24 cellular contexts compared by ENCODE assay signal in genomic region chr1:243447844-243448243, GRCh38.
A peak's percentile ranks its signal among the peaks of the same experiment; 100 is the strongest.
DNase-seq lines count a peak whose midpoint lies in the region; FAIRE-seq and TF ChIP-seq lines count a peak whose summit lies in the region.
"Had no signal": no experiment of that assay in that cellular context is flagged by ENCODE, and none has a peak within 500 bp of the region (broad histone marks: within the 10 kb centered on the region; RNA-seq: fewer than 3 reads in every experiment).

No MANE protein-coding gene starts in this region.

- no peak for TF ChIP-seq CTCF in bronchial epithelial cell (IDR thresholded peaks at IDR 0.05; ENCODE audit: insufficient read depth, low read length, severe bottlenecking)
- no peak for TF ChIP-seq CTCF in osteoblast (IDR thresholded peaks at IDR 0.05; ENCODE audit: extremely low read depth, low read depth, low read length)

- DNase-seq in activated CD4-positive, alpha-beta T cell treated with anti-CD3 and anti-CD28 coated beads, Interleukin-2, amount 10 ng/mL, durations not matched to agents 24 days and 14 days: peak; percentile 58
- no peak for DNase-seq in activated CD4-positive, alpha-beta T cell treated with anti-CD3 and anti-CD28 coated beads for 4 hours
- DNase-seq in bronchial epithelial cell (ENCODE audit: low read depth) (peak; percentile 13), osteoblast (ENCODE audit: insufficient read length, low spot score, missing footprints) (peak; percentile 15), foreskin melanocyte (no peak), urothelium cell line (ENCODE audit: low spot score) (no peak), NCI-H69 (lab: John Stamatoyannopoulos, UW) (no peak)
- DNase-seq: activated CD4-positive, alpha-beta T cell treated with anti-CD3 and anti-CD28 coated beads, Interleukin-2, amount 50 U/mL, for 1 hour; AML-193; central memory CD4-positive, alpha-beta T cell; endodermal cell; islet precursor cell; NCI-H1694; NCI-H510A; NK-92 treated with Interleukin-12 subunit alpha and Interleukin-12 subunit beta, amount 100 ng/mL, for 24 hours; spleen; substantia nigra; T-helper 9 cell had no signal

- H3K36me3 Mint-ChIP-seq in activated CD4-positive, alpha-beta T cell treated with anti-CD3 and anti-CD28 coated beads, Interleukin-2, amount 10 ng/mL, durations not matched to agents 24 days and 14 days (ENCODE audit: low read depth): peaks cover 4% of the 10 kb centered on the region

- H3K79me2 ChIP-seq in osteoblast (ENCODE audit: insufficient read depth, low read length): no peaks in the 10 kb centered on the region

- H3K27me3 ChIP-seq in BLaER1 (no peaks in the 10 kb centered on the region), bronchial epithelial cell (ENCODE audit: control insufficient read depth, insufficient read depth, low read length) (no peaks in the 10 kb centered on the region), osteoblast (ENCODE audit: insufficient read depth, low read length) (no peaks in the 10 kb centered on the region)
- H3K27me3 ChIP-seq: ovary, spleen had no signal

- no peaks in the 10 kb centered on the region for H4K20me1 ChIP-seq in BLaER1
- no peaks in the 10 kb centered on the region for H4K20me1 ChIP-seq in osteoblast (ENCODE audit: insufficient read depth, low read length)

- peaks cover 48% of the 10 kb centered on the region for H3K4me1 ChIP-seq in BLaER1
- H3K4me1 ChIP-seq in osteoblast (ENCODE audit: insufficient read depth, low read length): no peaks in the 10 kb centered on the region

- no peaks in the 10 kb centered on the region for H3K27me3 Mint-ChIP-seq in activated CD4-positive, alpha-beta T cell treated with anti-CD3 and anti-CD28 coated beads, Interleukin-2, amount 10 ng/mL, durations not matched to agents 24 days and 14 days

- H3K27ac Mint-ChIP-seq in activated CD4-positive, alpha-beta T cell treated with anti-CD3 and anti-CD28 coated beads, Interleukin-2, amount 10 ng/mL, durations not matched to agents 24 days and 14 days: no peak overlapping the region
- H3K27ac Mint-ChIP-seq: endodermal cell, nephron had no signal

- H3K36me3 ChIP-seq in BLaER1 (peaks cover 4% of the 10 kb centered on the region; the same call in 1 of the 2 replicates), bronchial epithelial cell (ENCODE audit: control insufficient read depth, insufficient read depth, low read length) (no peaks in the 10 kb centered on the region), osteoblast (ENCODE audit: insufficient read depth, low read length) (no peaks in the 10 kb centered on the region)
- H3K36me3 ChIP-seq: ovary had no signal

- peaks cover 12% of the 10 kb centered on the region for H3K4me1 Mint-ChIP-seq in activated CD4-positive, alpha-beta T cell treated with anti-CD3 and anti-CD28 coated beads, Interleukin-2, amount 10 ng/mL, durations not matched to agents 24 days and 14 days
- H3K4me1 Mint-ChIP-seq: endodermal cell, nephron had no signal

- no peak for FAIRE-seq in bronchial epithelial cell (lab: Jason Lieb, UNC)
- no peak for FAIRE-seq in urothelium cell line (lab: Jason Lieb, UNC)

- H3K4me2 ChIP-seq in BLaER1: peak overlapping the region; percentile 62
- H3K4me2 ChIP-seq in osteoblast (ENCODE audit: insufficient read depth, low read length): no peak overlapping the region

- H3K4me3 ChIP-seq in BLaER1 (no peak overlapping the region), bronchial epithelial cell (ENCODE audit: low read depth, low read length) (no peak overlapping the region), osteoblast (ENCODE audit: insufficient read depth, low read length) (no peak overlapping the region)
- H3K4me3 ChIP-seq: GM23248, ovary, spleen had no signal

- H2AFZ ChIP-seq in osteoblast (ENCODE audit: low read length): no peak overlapping the region

- intact Hi-C loops in activated CD4-positive, alpha-beta T cell treated with anti-CD3 and anti-CD28 coated beads, Interleukin-2, amount 10 ng/mL, durations not matched to agents 24 days and 14 days (cut with micrococcal nuclease): loop anchor here (5.0 kb wide), 1 partner anchor 34 kb away; no protein-coding TSS in a partner anchor

- H3K9me3 ChIP-seq in BLaER1 (0 out of 2 replicates have a peak, but pooled peaks cover 4% of the 10 kb centered on the region), osteoblast (ENCODE audit: low read depth, low read length) (no peaks in the 10 kb centered on the region)
- H3K9me3 ChIP-seq: ovary, spleen had no signal

- H3K9ac ChIP-seq in BLaER1: no peak overlapping the region
- H3K9ac ChIP-seq: GM23248 had no signal

- peak overlapping the region; percentile 43; the same call in 1 of the 2 replicates for H3K27ac ChIP-seq in BLaER1
- H3K27ac ChIP-seq in osteoblast (ENCODE audit: low read depth, low read length): no peak overlapping the region
- H3K27ac ChIP-seq: GM23248, HL-60, ovary, spleen, VCaP had no signal

- H3K9me3 Mint-ChIP-seq in activated CD4-positive, alpha-beta T cell treated with anti-CD3 and anti-CD28 coated beads, Interleukin-2, amount 10 ng/mL, durations not matched to agents 24 days and 14 days: no peaks in the 10 kb centered on the region
- H3K9me3 Mint-ChIP-seq: endodermal cell, nephron had no signal

- H3K4me3 Mint-ChIP-seq in activated CD4-positive, alpha-beta T cell treated with anti-CD3 and anti-CD28 coated beads, Interleukin-2, amount 10 ng/mL, durations not matched to agents 24 days and 14 days: no peak overlapping the region
- H3K4me3 Mint-ChIP-seq: endodermal cell, nephron had no signal

Comparison
In these comparisons a context has a peak if more than half of its experiments do, and no peak if none do; other contexts are left out.
1. DNase-seq: peak in activated CD4-positive, alpha-beta T cell treated with anti-CD3 and anti-CD28 coated beads, Interleukin-2, amount 10 ng/mL, durations not matched to agents 24 days and 14 days (single experiment), bronchial epithelial cell (single experiment) and osteoblast (single experiment); none in activated CD4-positive, alpha-beta T cell treated with anti-CD3 and anti-CD28 coated beads for 4 hours (0 of 2), foreskin melanocyte (single experiment), urothelium cell line (single experiment) and NCI-H69 (single experiment).